ENCODE assay signal across 1 cellular context in genomic region chr1:151327903-151328674, GRCh38.
TF ChIP-seq lines count a peak whose summit lies in the region.

No MANE protein-coding gene starts in this region.

TF ChIP-seq in HepG2, 621 proteins besides CTCF, POLR2A, EP300 and RAD21 (continued from another document):
- TF ChIP-seq ZBTB33 (CRISPR knock-in tag; IDR thresholded peaks at IDR 0.05) (no peak), SALL1 (CRISPR knock-in tag; IDR thresholded peaks at IDR 0.05) (peak; percentile 27; the same call in 1 of the 2 replicates), ZNF556 (CRISPR knock-in tag; IDR thresholded peaks at IDR 0.05; ENCODE audit: borderline replicate concordance) (no peak), MXI1 (IDR thresholded peaks at IDR 0.05; ENCODE audit: borderline replicate concordance, low read depth, low read length) (no peak), HMG20B (CRISPR knock-in tag; conservative IDR thresholded peaks at IDR 0.05) (no peak), EED (CRISPR knock-in tag; IDR thresholded peaks at IDR 0.05) (no peak), ZNF546 (CRISPR knock-in tag; conservative IDR thresholded peaks at IDR 0.05) (no peak), ZNF7 (CRISPR knock-in tag; IDR thresholded peaks at IDR 0.05) (no peak), THAP11 (CRISPR knock-in tag; IDR thresholded peaks at IDR 0.05) (peak; percentile 39), ZFX (CRISPR knock-in tag; IDR thresholded peaks at IDR 0.05; ENCODE audit: low read depth) (peak; percentile 47), ZBTB49 (CRISPR knock-in tag; IDR thresholded peaks at IDR 0.05; ENCODE audit: borderline replicate concordance) (0 out of 2 replicates have a peak, but pooled peaks have one; percentile 33), ZNF709 (CRISPR knock-in tag; IDR thresholded peaks at IDR 0.05) (0 out of 2 replicates have a peak, but pooled peaks have one; percentile 34), ETV6 (CRISPR knock-in tag; conservative IDR thresholded peaks at IDR 0.05) (0 out of 2 replicates have a peak, but pooled peaks have one; percentile 30), ZNF687 (CRISPR knock-in tag; IDR thresholded peaks at IDR 0.05) (peak; percentile 68), ZNF101 (CRISPR knock-in tag; IDR thresholded peaks at IDR 0.05; ENCODE audit: borderline replicate concordance, low read depth) (no peak), SOX13 (IDR thresholded peaks at IDR 0.05) (no peak), SOX13 (CRISPR knock-in tag; conservative IDR thresholded peaks at IDR 0.05 in 1 of 2, IDR thresholded peaks at IDR 0.05 in 1 of 2) (0 out of 4 replicates have a peak, but pooled peaks of 1 of the 2 experiments have one; percentile 3), ZBTB37 (CRISPR knock-in tag; IDR thresholded peaks at IDR 0.05) (no peak), ZSCAN31 (CRISPR knock-in tag; IDR thresholded peaks at IDR 0.05; ENCODE audit: low read depth) (no peak), ZNF224 (CRISPR knock-in tag; IDR thresholded peaks at IDR 0.05) (0 out of 2 replicates have a peak, but pooled peaks have one; percentile 11), ZC3H4 (CRISPR knock-in tag; IDR thresholded peaks at IDR 0.05; ENCODE audit: borderline replicate concordance) (0 out of 2 replicates have a peak, but pooled peaks have one; percentile 33), ZBTB38 (CRISPR knock-in tag; IDR thresholded peaks at IDR 0.05) (0 out of 2 replicates have a peak, but pooled peaks have one; percentile 33), PATZ1 (CRISPR knock-in tag; IDR thresholded peaks at IDR 0.05) (0 out of 2 replicates have a peak, but pooled peaks have one; percentile 17), DBP (CRISPR knock-in tag; IDR thresholded peaks at IDR 0.05; ENCODE audit: not compliant biosample characterization) (no peak), GZF1 (CRISPR knock-in tag; IDR thresholded peaks at IDR 0.05) (peak; percentile 99), GPN1 (CRISPR knock-in tag; IDR thresholded peaks at IDR 0.05; ENCODE audit: borderline replicate concordance) (no peak), DNMT3B (CRISPR knock-in tag; conservative IDR thresholded peaks at IDR 0.05) (no peak), IKZF4 (CRISPR knock-in tag; IDR thresholded peaks at IDR 0.05; ENCODE audit: borderline replicate concordance, low read depth, not compliant biosample characterization) (peak; percentile 52), HBP1 (CRISPR knock-in tag; IDR thresholded peaks at IDR 0.05; ENCODE audit: low read depth) (0 out of 2 replicates have a peak, but pooled peaks have one; percentile 0), ZNF552 (CRISPR knock-in tag; IDR thresholded peaks at IDR 0.05; ENCODE audit: borderline replicate concordance) (no peak), ZNF44 (CRISPR knock-in tag; IDR thresholded peaks at IDR 0.05) (0 out of 2 replicates have a peak, but pooled peaks have one; percentile 51), ZNF317 (CRISPR knock-in tag; IDR thresholded peaks at IDR 0.05) (0 out of 2 replicates have a peak, but pooled peaks have one; percentile 20), ISL2 (CRISPR knock-in tag; IDR thresholded peaks at IDR 0.05) (0 out of 2 replicates have a peak, but pooled peaks have one; percentile 17), JUN (CRISPR knock-in tag; IDR thresholded peaks at IDR 0.05) (no peak), ARNTL (CRISPR knock-in tag; IDR thresholded peaks at IDR 0.05) (0 out of 2 replicates have a peak, but pooled peaks have one; percentile 16), ZFP36L2 (CRISPR knock-in tag; IDR thresholded peaks at IDR 0.05) (no peak), ZBED4 (CRISPR knock-in tag; IDR thresholded peaks at IDR 0.05; ENCODE audit: borderline replicate concordance) (peak; percentile 52; the same call in 1 of the 2 replicates), ZNF225 (CRISPR knock-in tag; IDR thresholded peaks at IDR 0.05) (peak; percentile 45; the same call in 1 of the 2 replicates), ZNF260 (CRISPR knock-in tag; IDR thresholded peaks at IDR 0.05; ENCODE audit: borderline replicate concordance, low read depth) (no peak)
